ENCODE assay signal across 8 cellular contexts in the genomic region with DNA sequence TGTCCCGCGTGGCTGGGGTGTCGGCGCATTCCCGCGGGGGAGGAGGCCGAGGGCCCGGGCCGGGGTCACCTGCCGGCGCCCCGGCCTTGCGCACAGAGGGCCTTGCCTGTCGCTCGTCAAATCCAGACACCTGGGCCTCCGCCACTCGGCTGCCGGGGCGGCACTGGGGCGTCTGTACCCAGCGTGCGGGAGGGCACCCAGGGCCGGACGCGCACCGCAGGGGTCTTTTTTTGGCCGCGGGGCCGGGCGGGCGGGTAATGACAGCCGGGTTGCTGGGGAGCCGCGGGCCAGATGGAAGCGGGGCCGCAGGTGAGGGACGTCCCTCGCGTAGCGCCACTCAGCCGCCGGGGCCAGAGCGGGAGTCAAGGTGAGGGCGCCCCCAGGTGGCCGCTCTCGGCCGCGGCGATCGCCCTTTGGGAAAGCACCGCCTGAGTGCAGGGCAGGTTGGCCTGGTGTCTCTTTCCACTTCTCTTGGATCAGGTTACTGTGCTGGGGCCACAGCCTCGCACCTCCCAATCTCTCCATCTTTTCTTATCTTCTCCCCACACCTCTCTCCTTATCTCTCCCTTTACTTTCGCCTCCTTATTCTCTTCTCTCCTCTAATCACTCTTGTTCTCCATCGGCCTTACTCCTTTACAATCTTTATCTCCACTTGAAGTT. TPM values are rescaled to one million over a fixed set of nuclear protein-coding genes. Genes with fewer than 3 reads are reported as not detected.
DNase-seq lines count a peak whose midpoint lies in the region; ATAC-seq and TF ChIP-seq lines count a peak whose summit lies in the region.

No MANE protein-coding gene starts in this region.

- H3K9me3 Mint-ChIP-seq in T-helper 1 cell treated with Interleukin-12 subunit alpha and Interleukin-12 subunit beta and Interleukin-4 antibody, amounts not matched to agents 30 μg/mL and 1 μg/mL, for 36 hours: no peaks in the 10 kb centered on the region

- H3K9me3 ChIP-seq in DND-41 (ENCODE audit: insufficient read depth, low read length, severe bottlenecking) (no peaks in the 10 kb centered on the region), right cardiac atrium (ENCODE audit: control insufficient read depth, low read length) (no peaks in the 10 kb centered on the region), vagina (no peaks in the 10 kb centered on the region)

- H3K79me2 ChIP-seq in DND-41 (ENCODE audit: insufficient read depth, low read length): no peaks in the 10 kb centered on the region

- H3K4me1 Mint-ChIP-seq in T-helper 1 cell treated with Interleukin-12 subunit alpha and Interleukin-12 subunit beta and Interleukin-4 antibody, amounts not matched to agents 30 μg/mL and 1 μg/mL, for 36 hours (ENCODE audit: low read depth): peaks cover 22% of the 10 kb centered on the region

- peak overlapping the region; percentile 46 for H3K4me2 ChIP-seq in DND-41 (ENCODE audit: insufficient read depth, low read length)

- DNase-seq in DND-41 (peak; percentile 64), amniotic epithelial cell (ENCODE audit: low read depth) (peak; percentile 36), right cardiac atrium (peak; percentile 83 to 95 (median 94)), retinal pigment epithelial cell (ENCODE audit: low read depth) (no peak), vagina (ENCODE audit: extremely low spot score in 2 of 2) (no peak)

- peaks cover 47% of the 10 kb centered on the region for H3K27me3 Mint-ChIP-seq in T-helper 1 cell treated with Interleukin-12 subunit alpha and Interleukin-12 subunit beta and Interleukin-4 antibody, amounts not matched to agents 30 μg/mL and 1 μg/mL, for 36 hours (ENCODE audit: low read depth)

- H2AFZ ChIP-seq in DND-41 (ENCODE audit: low read depth, low read length): no peak overlapping the region

- intact Hi-C loops in right cardiac atrium (cut with DNase I): no loop called here
- intact Hi-C loops in vagina (cut with DNase I): no loop called here

- H4K20me1 ChIP-seq in DND-41 (ENCODE audit: insufficient read depth, low read length): peaks cover 11% of the 10 kb centered on the region

- no peak overlapping the region for H3K9ac ChIP-seq in DND-41 (ENCODE audit: low read depth, low read length)

- H3K4me1 ChIP-seq in DND-41 (ENCODE audit: insufficient read depth, low read length) (peaks cover 24% of the 10 kb centered on the region), right cardiac atrium (ENCODE audit: control insufficient read depth, insufficient read depth, low read length) (peaks cover 7% of the 10 kb centered on the region), vagina (peaks cover 65% of the 10 kb centered on the region)

- no peak overlapping the region for H3K27ac ChIP-seq in DND-41 (ENCODE audit: low read length)
- H3K27ac ChIP-seq in right cardiac atrium (ENCODE audit: low read length): peak overlapping the region; percentile 59
- H3K27ac ChIP-seq in vagina: peak overlapping the region; percentile 98

- H3K4me3 ChIP-seq in DND-41 (ENCODE audit: low read depth in 1 of 2, low read length in 2 of 2) (no peak overlapping the region), right cardiac atrium (ENCODE audit: low read length) (peak overlapping the region; percentile 84), retinal pigment epithelial cell (ENCODE audit: low read length) (no peak overlapping the region), vagina (peak overlapping the region; percentile 81 to 94)

- no peak overlapping the region for H3K27ac Mint-ChIP-seq in T-helper 1 cell treated with Interleukin-12 subunit alpha and Interleukin-12 subunit beta and Interleukin-4 antibody, amounts not matched to agents 30 μg/mL and 1 μg/mL, for 36 hours

- TF ChIP-seq POLR2A in vagina (IDR thresholded peaks at IDR 0.05): no peak

- TF ChIP-seq CTCF in DND-41 (IDR thresholded peaks at IDR 0.05; ENCODE audit: borderline replicate concordance, extremely low read depth, low read length, poor library complexity, severe bottlenecking) (peak; percentile 84), retinal pigment epithelial cell (conservative IDR thresholded peaks at IDR 0.05; ENCODE audit: low read depth, low read length) (peak; percentile 82), vagina (IDR thresholded peaks at IDR 0.05) (peak; percentile 73 to 76 (median 74))

- peaks cover 3% of the 10 kb centered on the region for H3K36me3 Mint-ChIP-seq in T-helper 1 cell treated with Interleukin-12 subunit alpha and Interleukin-12 subunit beta and Interleukin-4 antibody, amounts not matched to agents 30 μg/mL and 1 μg/mL, for 36 hours (ENCODE audit: low read depth)

- ATAC-seq in DND-41 (ENCODE audit: insufficient read depth, low read depth) (peak; percentile 66), HG02970 (IDR thresholded peaks at IDR 0.05; ENCODE audit: low FRiP score, unreplicated experiment) (peak; percentile 52), right cardiac atrium (peak; percentile 33 to 38), GM21360 (IDR thresholded peaks at IDR 0.05; ENCODE audit: unreplicated experiment) (no peak)

- peak overlapping the region; percentile 53 for H3K4me3 Mint-ChIP-seq in T-helper 1 cell treated with Interleukin-12 subunit alpha and Interleukin-12 subunit beta and Interleukin-4 antibody, amounts not matched to agents 30 μg/mL and 1 μg/mL, for 36 hours

- H3K36me3 ChIP-seq in DND-41 (ENCODE audit: insufficient read depth, low read length) (no peaks in the 10 kb centered on the region), vagina (peaks cover 0 to 14% of the 10 kb centered on the region in 2 donors)

- H3K27me3 ChIP-seq in DND-41 (ENCODE audit: insufficient read depth, low read length, poor library complexity) (peaks cover 76% of the 10 kb centered on the region), right cardiac atrium (ENCODE audit: control insufficient read depth, insufficient read depth) (no peaks in the 10 kb centered on the region), vagina (no peaks in the 10 kb centered on the region)

- whole genome bisulfite sequencing in right cardiac atrium: 4% methylated on average over 54 of the region's 54 CpGs

RNA-seq across cellular contexts. Expression of a gene that starts 3.5 kb away (rescaled TPM):
- total RNA-seq in right cardiac atrium: 100 to 1,000 TPM; 123 to 177 (median 136) TPM
- 110 TPM for polyA plus RNA-seq in right cardiac atrium
- total RNA-seq in vagina: 119 TPM

RNA-seq across cellular contexts. Expression of a gene that starts 38.7 kb away (rescaled TPM):
- total RNA-seq in right cardiac atrium: 100 to 1,000 TPM in 2 of 4 donors, 10 to 100 TPM in 2; 90.3 to 138 (median 101) TPM
- 69.1 TPM for polyA plus RNA-seq in right cardiac atrium
- 78.6 TPM for total RNA-seq in vagina

RNA-seq across cellular contexts. Expression of a gene that starts 45.2 kb away (rescaled TPM):
- 10 to 100 TPM; 15.2 to 27.4 (median 20.1) TPM for total RNA-seq in right cardiac atrium
- 21.6 TPM for polyA plus RNA-seq in right cardiac atrium
- 30.0 TPM for total RNA-seq in vagina

Comparison
In these comparisons a context has a peak if more than half of its experiments do, and no peak if none do; other contexts are left out.
1. DNase-seq: peak in DND-41 (single experiment), amniotic epithelial cell (single experiment) and right cardiac atrium (3 of 3); none in retinal pigment epithelial cell (single experiment) and vagina (0 of 2).
2. H3K4me3 ChIP-seq: peak in right cardiac atrium (single experiment) and vagina (2 of 2); none in DND-41 (0 of 2) and retinal pigment epithelial cell (single experiment).
3. Peak in every context shown above with its lines, with median percentiles within 50 percentile points of each other: CTCF ChIP-seq.